ENCODE assay signal across 23 cellular contexts in genomic region chr5:143638654-143639053, GRCh38.
"Had no signal": no experiment of that assay in that cellular context is flagged by ENCODE, and none has a peak within 500 bp of the region (broad histone marks: within the 10 kb centered on the region; RNA-seq: fewer than 3 reads in every experiment).

No MANE protein-coding gene starts in this region.

- ATAC-seq: activated CD4-positive, alpha-beta T cell treated with anti-CD3 and anti-CD28 coated beads for 36 hours; activated T-cell treated with anti-CD3 and anti-CD28 coated beads, Interleukin-2, amount 50 U/mL, for 72 hours; naive thymus-derived CD8-positive, alpha-beta T cell had no signal

- H3K27me3 Mint-ChIP-seq: activated B cell treated with CpG ODN at 0.5 μM for 24 hours; activated CD4-positive, alpha-beta memory T cell treated with anti-CD3 and anti-CD28 coated beads for 36 hours; activated CD4-positive, alpha-beta T cell treated with anti-CD3 and anti-CD28 coated beads for 36 hours; activated naive CD8-positive, alpha-beta T cell treated with anti-CD3 and anti-CD28 coated beads, Interleukin-2, amount 10 ng/mL, durations not matched to agents 7 days and 5 days; progenitor cell of endocrine pancreas had no signal

- H3K27me3 ChIP-seq: colonic mucosa, esophagus muscularis mucosa, sigmoid colon, upper lobe of left lung had no signal

- H3K4me3 ChIP-seq: colonic mucosa, esophagus muscularis mucosa, left ventricle myocardium inferior, sigmoid colon, smooth muscle cell, upper lobe of left lung had no signal

- H3K36me3 Mint-ChIP-seq: activated CD4-positive, alpha-beta memory T cell treated with anti-CD3 and anti-CD28 coated beads for 36 hours; activated naive CD8-positive, alpha-beta T cell treated with anti-CD3 and anti-CD28 coated beads, Interleukin-2, amount 10 ng/mL, durations not matched to agents 7 days and 5 days; mesothelial cell of epicardium; naive thymus-derived CD8-positive, alpha-beta T cell had no signal

- H3K27ac Mint-ChIP-seq: activated B cell treated with CpG ODN at 0.5 μM for 24 hours; activated CD4-positive, alpha-beta memory T cell treated with anti-CD3 and anti-CD28 coated beads for 36 hours; activated CD4-positive, alpha-beta T cell treated with anti-CD3 and anti-CD28 coated beads for 36 hours; activated naive CD4-positive, alpha-beta T cell treated with anti-CD3 and anti-CD28 coated beads for 36 hours; activated naive CD8-positive, alpha-beta T cell treated with anti-CD3 and anti-CD28 coated beads, Interleukin-2, amount 10 ng/mL, durations not matched to agents 7 days and 5 days; activated T-cell treated with anti-CD3 and anti-CD28 coated beads, Interleukin-2, amount 50 U/mL, for 72 hours; mesothelial cell of epicardium; naive thymus-derived CD8-positive, alpha-beta T cell; progenitor cell of endocrine pancreas had no signal

- H3K27ac ChIP-seq: colonic mucosa, esophagus muscularis mucosa, left ventricle myocardium inferior, sigmoid colon, upper lobe of left lung had no signal

- DNase-seq: activated B cell treated with CpG ODN at 0.5 μM for 24 hours; activated CD4-positive, alpha-beta memory T cell treated with anti-CD3 and anti-CD28 coated beads for 36 hours; activated CD4-positive, alpha-beta T cell treated with anti-CD3 and anti-CD28 coated beads for 36 hours; activated effector memory CD4-positive, alpha-beta T cell treated with Interleukin-2 at 50 U/mL for 16 hours; activated naive CD4-positive, alpha-beta T cell treated with anti-CD3 and anti-CD28 coated beads for 36 hours; activated naive CD8-positive, alpha-beta T cell treated with anti-CD3 and anti-CD28 coated beads, Interleukin-2, amount 10 ng/mL, durations not matched to agents 7 days and 5 days; activated T-cell treated with anti-CD3 and anti-CD28 coated beads, Interleukin-2, amount 50 U/mL, for 72 hours; amygdala; colonic mucosa; hippocampal formation; left ventricle myocardium inferior; mammary epithelial cell; naive thymus-derived CD8-positive, alpha-beta T cell; retina; sigmoid colon; stimulated activated CD4-positive, alpha-beta T cell treated with anti-CD3 and anti-CD28 coated beads, Interleukin-15, amount 100 ng/mL, for 24 hours; stimulated activated CD8-positive, alpha-beta memory T cell treated with anti-CD3 and anti-CD28 coated beads, Interleukin-4, amount 100 ng/mL, for 48 hours; stimulated activated naive CD4-positive, alpha-beta T cell; upper lobe of left lung had no signal

- H3K9me3 Mint-ChIP-seq: activated B cell treated with CpG ODN at 0.5 μM for 24 hours; activated CD4-positive, alpha-beta memory T cell treated with anti-CD3 and anti-CD28 coated beads for 36 hours; activated naive CD4-positive, alpha-beta T cell treated with anti-CD3 and anti-CD28 coated beads for 36 hours; activated T-cell treated with anti-CD3 and anti-CD28 coated beads, Interleukin-2, amount 50 U/mL, for 72 hours; mesothelial cell of epicardium; naive thymus-derived CD8-positive, alpha-beta T cell had no signal

- H3K4me3 Mint-ChIP-seq: activated B cell treated with CpG ODN at 0.5 μM for 24 hours; activated CD4-positive, alpha-beta memory T cell treated with anti-CD3 and anti-CD28 coated beads for 36 hours; activated CD4-positive, alpha-beta T cell treated with anti-CD3 and anti-CD28 coated beads for 36 hours; activated naive CD4-positive, alpha-beta T cell treated with anti-CD3 and anti-CD28 coated beads for 36 hours; activated naive CD8-positive, alpha-beta T cell treated with anti-CD3 and anti-CD28 coated beads, Interleukin-2, amount 10 ng/mL, durations not matched to agents 7 days and 5 days; activated T-cell treated with anti-CD3 and anti-CD28 coated beads, Interleukin-2, amount 50 U/mL, for 72 hours; mesothelial cell of epicardium; naive thymus-derived CD8-positive, alpha-beta T cell had no signal

- H3K4me1 Mint-ChIP-seq: activated B cell treated with CpG ODN at 0.5 μM for 24 hours; activated CD4-positive, alpha-beta T cell treated with anti-CD3 and anti-CD28 coated beads for 36 hours; activated naive CD8-positive, alpha-beta T cell treated with anti-CD3 and anti-CD28 coated beads, Interleukin-2, amount 10 ng/mL, durations not matched to agents 7 days and 5 days; naive thymus-derived CD8-positive, alpha-beta T cell had no signal
